1 cellular context compared by ENCODE assay signal in the genomic region with DNA sequence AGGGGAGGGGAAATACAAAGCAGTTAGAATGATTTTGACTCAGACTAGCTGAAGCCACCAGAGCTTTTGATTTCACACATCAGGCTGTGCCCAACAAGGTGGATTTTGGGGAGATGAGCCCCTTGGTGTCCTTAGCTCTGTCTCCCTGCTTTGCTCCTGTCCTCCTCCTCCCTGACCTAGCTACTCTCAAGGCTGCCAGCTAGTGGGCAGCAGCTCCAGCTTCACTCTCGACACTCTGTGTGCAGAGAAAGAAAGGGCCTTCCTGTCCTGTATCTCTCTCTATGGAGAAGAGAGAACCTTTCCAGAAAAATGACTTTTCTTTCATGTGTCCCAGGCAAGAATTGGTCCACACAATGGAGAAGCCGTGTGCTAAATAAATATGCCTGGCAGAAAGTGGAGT.
TF ChIP-seq lines count a peak whose summit lies in the region.

No MANE protein-coding gene starts in this region.

TF ChIP-seq in GM23338, 12 proteins besides CTCF, POLR2A, EP300 and RAD21 (continued from another document):
- TF ChIP-seq, protein P1, sequence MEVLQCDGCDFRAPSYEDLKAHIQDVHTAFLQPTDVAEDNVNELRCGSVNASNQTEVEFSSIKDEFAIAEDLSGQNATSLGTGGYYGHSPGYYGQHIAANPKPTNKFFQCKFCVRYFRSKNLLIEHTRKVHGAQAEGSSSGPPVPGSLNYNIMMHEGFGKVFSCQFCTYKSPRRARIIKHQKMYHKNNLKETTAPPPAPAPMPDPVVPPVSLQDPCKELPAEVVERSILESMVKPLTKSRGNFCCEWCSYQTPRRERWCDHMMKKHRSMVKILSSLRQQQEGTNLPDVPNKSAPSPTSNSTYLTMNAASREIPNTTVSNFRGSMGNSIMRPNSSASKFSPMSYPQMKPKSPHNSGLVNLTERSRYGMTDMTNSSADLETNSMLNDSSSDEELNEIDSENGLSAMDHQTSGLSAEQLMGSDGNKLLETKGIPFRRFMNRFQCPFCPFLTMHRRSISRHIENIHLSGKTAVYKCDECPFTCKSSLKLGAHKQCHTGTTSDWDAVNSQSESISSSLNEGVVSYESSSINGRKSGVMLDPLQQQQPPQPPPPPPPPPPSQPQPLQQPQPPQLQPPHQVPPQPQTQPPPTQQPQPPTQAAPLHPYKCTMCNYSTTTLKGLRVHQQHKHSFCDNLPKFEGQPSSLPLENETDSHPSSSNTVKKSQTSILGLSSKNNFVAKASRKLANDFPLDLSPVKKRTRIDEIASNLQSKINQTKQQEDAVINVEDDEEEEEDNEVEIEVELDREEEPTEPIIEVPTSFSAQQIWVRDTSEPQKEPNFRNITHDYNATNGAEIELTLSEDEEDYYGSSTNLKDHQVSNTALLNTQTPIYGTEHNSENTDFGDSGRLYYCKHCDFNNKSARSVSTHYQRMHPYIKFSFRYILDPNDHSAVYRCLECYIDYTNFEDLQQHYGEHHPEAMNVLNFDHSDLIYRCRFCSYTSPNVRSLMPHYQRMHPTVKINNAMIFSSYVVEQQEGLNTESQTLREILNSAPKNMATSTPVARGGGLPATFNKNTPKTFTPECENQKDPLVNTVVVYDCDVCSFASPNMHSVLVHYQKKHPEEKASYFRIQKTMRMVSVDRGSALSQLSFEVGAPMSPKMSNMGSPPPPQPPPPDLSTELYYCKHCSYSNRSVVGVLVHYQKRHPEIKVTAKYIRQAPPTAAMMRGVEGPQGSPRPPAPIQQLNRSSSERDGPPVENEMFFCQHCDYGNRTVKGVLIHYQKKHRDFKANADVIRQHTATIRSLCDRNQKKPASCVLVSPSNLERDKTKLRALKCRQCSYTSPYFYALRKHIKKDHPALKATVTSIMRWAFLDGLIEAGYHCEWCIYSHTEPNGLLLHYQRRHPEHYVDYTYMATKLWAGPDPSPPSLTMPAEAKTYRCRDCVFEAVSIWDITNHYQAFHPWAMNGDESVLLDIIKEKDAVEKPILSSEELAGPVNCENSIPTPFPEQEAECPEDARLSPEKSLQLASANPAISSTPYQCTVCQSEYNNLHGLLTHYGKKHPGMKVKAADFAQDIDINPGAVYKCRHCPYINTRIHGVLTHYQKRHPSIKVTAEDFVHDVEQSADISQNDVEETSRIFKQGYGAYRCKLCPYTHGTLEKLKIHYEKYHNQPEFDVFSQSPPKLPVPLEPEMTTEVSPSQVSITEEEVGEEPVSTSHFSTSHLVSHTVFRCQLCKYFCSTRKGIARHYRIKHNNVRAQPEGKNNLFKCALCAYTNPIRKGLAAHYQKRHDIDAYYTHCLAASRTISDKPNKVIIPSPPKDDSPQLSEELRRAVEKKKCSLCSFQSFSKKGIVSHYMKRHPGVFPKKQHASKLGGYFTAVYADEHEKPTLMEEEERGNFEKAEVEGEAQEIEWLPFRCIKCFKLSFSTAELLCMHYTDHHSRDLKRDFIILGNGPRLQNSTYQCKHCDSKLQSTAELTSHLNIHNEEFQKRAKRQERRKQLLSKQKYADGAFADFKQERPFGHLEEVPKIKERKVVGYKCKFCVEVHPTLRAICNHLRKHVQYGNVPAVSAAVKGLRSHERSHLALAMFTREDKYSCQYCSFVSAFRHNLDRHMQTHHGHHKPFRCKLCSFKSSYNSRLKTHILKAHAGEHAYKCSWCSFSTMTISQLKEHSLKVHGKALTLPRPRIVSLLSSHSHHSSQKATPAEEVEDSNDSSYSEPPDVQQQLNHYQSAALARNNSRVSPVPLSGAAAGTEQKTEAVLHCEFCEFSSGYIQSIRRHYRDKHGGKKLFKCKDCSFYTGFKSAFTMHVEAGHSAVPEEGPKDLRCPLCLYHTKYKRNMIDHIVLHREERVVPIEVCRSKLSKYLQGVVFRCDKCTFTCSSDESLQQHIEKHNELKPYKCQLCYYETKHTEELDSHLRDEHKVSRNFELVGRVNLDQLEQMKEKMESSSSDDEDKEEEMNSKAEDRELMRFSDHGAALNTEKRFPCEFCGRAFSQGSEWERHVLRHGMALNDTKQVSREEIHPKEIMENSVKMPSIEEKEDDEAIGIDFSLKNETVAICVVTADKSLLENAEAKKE (CRISPR knock-in tag; IDR thresholded peaks at IDR 0.05): no peak
- no peak for TF ChIP-seq JUNB (IDR thresholded peaks at IDR 0.05; ENCODE audit: unreplicated experiment)
- TF ChIP-seq ZNF331 (CRISPR knock-in tag; IDR thresholded peaks at IDR 0.05; ENCODE audit: low read depth): no peak
- TF ChIP-seq EZH2 (IDR thresholded peaks at IDR 0.05; ENCODE audit: low read depth, unreplicated experiment): no peak
